Comparison of ENCODE assay signal across 10 cellular contexts in genomic region chr9:109907400-109907799, GRCh38.
A peak's percentile ranks its signal among the peaks of the same experiment; 100 is the strongest.
DNase-seq lines count a peak whose midpoint lies in the region; ATAC-seq lines count a peak whose summit lies in the region.
"Had no signal": no experiment of that assay in that cellular context is flagged by ENCODE, and none has a peak within 500 bp of the region (broad histone marks: within the 10 kb centered on the region; RNA-seq: fewer than 3 reads in every experiment).

No MANE protein-coding gene starts in this region.

- no CpG with 5 or more reads among the region's 5 CpGs for WGBS in mesendoderm (ENCODE audit: extremely low coverage, insufficient coverage, low lambda C conversion rate)

- no peak overlapping the region for H2BK15ac ChIP-seq in mesendoderm (replicated peaks; ENCODE audit: low read depth)

- no peaks in the 10 kb centered on the region for H3K79me2 ChIP-seq in mesendoderm (ENCODE audit: control insufficient read depth, insufficient read depth, low read length)

- ATAC-seq in GM19395 (IDR thresholded peaks at IDR 0.05; ENCODE audit: unreplicated experiment) (peak; percentile 89), HG03066 (IDR thresholded peaks at IDR 0.05; ENCODE audit: low read depth, unreplicated experiment) (peak; percentile 79), esophagus mucosa (peak; percentile 61)

- H3K4ac ChIP-seq in mesendoderm (ENCODE audit: low read depth, low read length): no peak overlapping the region

- H2BK120ac ChIP-seq in mesendoderm (ENCODE audit: low read depth, low read length): no peak overlapping the region

- no peaks in the 10 kb centered on the region for H3K79me1 ChIP-seq in mesendoderm (ENCODE audit: low read length)

- H3K4me1 ChIP-seq in skeletal muscle tissue (ENCODE audit: control insufficient read depth in 3 of 3, insufficient read depth in 3 of 3, low read length in 3 of 3) (peaks cover 15 to 16% (median 16%) of the 10 kb centered on the region in 3 donors), mesendoderm (ENCODE audit: control insufficient read depth, low read depth, low read length) (peaks cover 2% of the 10 kb centered on the region)

- H2AK5ac ChIP-seq in mesendoderm (ENCODE audit: low read length): no peak overlapping the region

- H3K9ac ChIP-seq in skeletal muscle tissue (ENCODE audit: low read depth in 1 of 3, low read length in 3 of 3) (no peak overlapping the region), mesendoderm (ENCODE audit: low read length) (no peak overlapping the region)

- no peaks in the 10 kb centered on the region for H3K27me3 ChIP-seq in skeletal muscle tissue (ENCODE audit: control insufficient read depth in 3 of 3, insufficient read depth in 3 of 3, low read length in 3 of 3)
- H3K27me3 ChIP-seq in mesendoderm (ENCODE audit: insufficient read depth, low read length, poor library complexity): no peaks in the 10 kb centered on the region

- DNase-seq in NCI-H1105 treated with DMSO at 0.1 percent for 48 hours (lab: John Stamatoyannopoulos, UW): no peak
- DNase-seq in activated CD8-positive, alpha-beta memory T cell treated with anti-CD3 and anti-CD28 coated beads, Interleukin-2, amount 50 U/mL, for 4 hours: no peak
- no peak for DNase-seq in NOMO-1 treated with dmso at 0.1 percent for 144 hours (lab: John Stamatoyannopoulos, UW; ENCODE audit: unreplicated experiment)
- DNase-seq in mesendoderm: no peak
- DNase-seq: activated effector memory CD4-positive, alpha-beta T cell treated with anti-CD3 and anti-CD28 coated beads, Interleukin-2, amount 50 U/mL, for 16 hours had no signal

- H3K9me3 ChIP-seq in skeletal muscle tissue (ENCODE audit: control insufficient read depth in 3 of 3, low read length in 3 of 3): no peaks in the 10 kb centered on the region
- H3K9me3 ChIP-seq: neutrophil had no signal

- no peak overlapping the region for H4K8ac ChIP-seq in mesendoderm (ENCODE audit: low read depth, low read length)

- no peak overlapping the region for H3K56ac ChIP-seq in mesendoderm (ENCODE audit: low read length)

- H3K4me3 ChIP-seq in skeletal muscle tissue (ENCODE audit: low read length in 3 of 3) (no peak overlapping the region), mesendoderm (ENCODE audit: low read length) (no peak overlapping the region)

- H3K36me3 ChIP-seq in skeletal muscle tissue (ENCODE audit: control insufficient read depth in 3 of 3, insufficient read depth in 3 of 3, low read length in 3 of 3) (no peaks in the 10 kb centered on the region), mesendoderm (ENCODE audit: control insufficient read depth, insufficient read depth, low read length) (no peaks in the 10 kb centered on the region)
- H3K36me3 ChIP-seq: neutrophil had no signal

- H3K18ac ChIP-seq in mesendoderm (ENCODE audit: low read length): no peak overlapping the region

- no peak overlapping the region for H3K23ac ChIP-seq in mesendoderm (ENCODE audit: low read length)

- H2BK5ac ChIP-seq in mesendoderm (ENCODE audit: low read length): no peak overlapping the region

- H4K5ac ChIP-seq in mesendoderm (ENCODE audit: low read length): no peak overlapping the region

- no peak overlapping the region for H3K4me2 ChIP-seq in mesendoderm (ENCODE audit: low read length)

- peak overlapping the region; percentile 64 for H3K27ac ChIP-seq in skeletal muscle tissue (ENCODE audit: low read depth, low read length)
- H3K27ac ChIP-seq in mesendoderm (ENCODE audit: low read depth, low read length): no peak overlapping the region
- H3K27ac ChIP-seq: neutrophil had no signal
